8 cellular contexts compared by ENCODE assay signal in genomic region chr15:34101366-34102174, GRCh38. TPM values are rescaled to one million over a fixed set of nuclear protein-coding genes. Genes with fewer than 3 reads are reported as not detected.
DNase-seq lines count a peak whose midpoint lies in the region; ATAC-seq and TF ChIP-seq lines count a peak whose summit lies in the region.

EMC7 (minus strand) TSS chr15:34101862; CDS start chr15:34101839, 23 bp downstream.
PGBD4 (plus strand) TSS chr15:34102083; CDS start chr15:34102532, 449 bp downstream.

- H3K27me3 ChIP-seq in vagina = no peaks in the 10 kb centered on the region

- no peaks in the 10 kb centered on the region for H3K9me3 ChIP-seq in vagina

- DNase-seq in NCI-H2029 treated with DMSO at 0.1 percent for 48 hours (lab: John Stamatoyannopoulos, UW) = peak; percentile 78
- peak; percentile 94 for DNase-seq in T1000 (lab: John Stamatoyannopoulos, UW)
- peak; percentile 100 for DNase-seq in astrocyte of the hippocampus (ENCODE audit: low read depth, low spot score)
- DNase-seq in hepatic stellate cell (ENCODE audit: low spot score) = peak; percentile 91
- DNase-seq in putamen (ENCODE audit: low spot score) = peak; percentile 98
- DNase-seq in vagina (ENCODE audit: extremely low spot score in 2 of 2) = peak; percentile 98 to 100

- no peaks in the 10 kb centered on the region for H3K36me3 ChIP-seq in vagina

- ATAC-seq in GM18511 (IDR thresholded peaks at IDR 0.05; ENCODE audit: unreplicated experiment) = peak; percentile 98
- ATAC-seq in HG03025 (IDR thresholded peaks at IDR 0.05; ENCODE audit: low FRiP score, unreplicated experiment) = peak; percentile 98

- peak within 1 kb of the TSS; percentile 59 for H3K27ac ChIP-seq in vagina

- peaks cover 27% of the 10 kb centered on the region for H3K4me1 ChIP-seq in vagina

- TF ChIP-seq CTCF in vagina (IDR thresholded peaks at IDR 0.05) = peak in 1 of 3 experiments; percentile 9

- intact Hi-C loops in vagina (cut with DNase I) = loop anchor here (5.0 kb wide), 1 partner anchor 111 kb away; the partner anchor contains the start of gene KATNBL1

- peak within 1 kb of the TSS; percentile 85 to 98 for H3K4me3 ChIP-seq in vagina

- TF ChIP-seq POLR2A in vagina (IDR thresholded peaks at IDR 0.05) = no peak

RNA-seq across cellular contexts. Expression of gene EMC7, which starts in this region (rescaled TPM):
- total RNA-seq in vagina = 31.4 TPM

RNA-seq across cellular contexts. Expression of gene PGBD4, which starts in this region (rescaled TPM):
- total RNA-seq in vagina = 1.5 TPM

Comparison
In these comparisons a context has a peak if more than half of its experiments do, and no peak if none do; other contexts are left out.
1. Peak in every context shown above with its lines: DNase-seq, ATAC-seq, H3K4me3 ChIP-seq and H3K27ac ChIP-seq.